Comparison of ENCODE assay signal across 8 cellular contexts in the genomic region with DNA sequence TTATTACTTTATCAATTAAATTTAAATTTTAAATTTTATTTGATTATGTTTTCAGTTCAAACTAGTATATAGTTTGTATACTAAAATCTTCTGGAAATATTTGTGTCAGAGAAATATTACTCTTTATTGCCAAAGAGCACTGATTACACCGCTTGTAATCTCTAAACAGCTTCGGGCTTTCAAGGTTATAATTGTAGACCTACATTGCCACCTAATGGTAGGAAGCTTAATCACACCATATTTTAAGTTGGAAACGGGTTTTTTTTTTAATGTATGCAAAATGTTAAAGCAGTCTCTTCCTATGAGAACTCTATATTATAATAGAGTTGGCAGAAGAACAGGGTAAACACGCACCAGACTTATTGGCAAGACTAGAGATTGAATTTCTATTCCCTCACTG. TPM values are rescaled to one million over a fixed set of nuclear protein-coding genes. Genes with fewer than 3 reads are reported as not detected.
DNase-seq lines count a peak whose midpoint lies in the region; ATAC-seq and TF ChIP-seq lines count a peak whose summit lies in the region.

No MANE protein-coding gene starts in this region.

- no peaks in the 10 kb centered on the region for H3K36me3 ChIP-seq in GM06990 (ENCODE audit: control insufficient read depth, insufficient read depth, low read length)
- H3K36me3 ChIP-seq in neural progenitor cell: no peaks in the 10 kb centered on the region

- H3K27me3 ChIP-seq in GM06990 (replicated peaks; ENCODE audit: control insufficient read depth, insufficient read depth, low read length) (no peaks in the 10 kb centered on the region), neural progenitor cell (no peaks in the 10 kb centered on the region)

- H3K9ac ChIP-seq in neural progenitor cell: no peak overlapping the region

- H3K4me3 ChIP-seq in GM06990 (replicated peaks; ENCODE audit: low read depth, low read length) (no peak overlapping the region), neural progenitor cell (no peak overlapping the region)

- H3K4me3 Mint-ChIP-seq in neural progenitor cell: no peak overlapping the region
- H3K4me3 Mint-ChIP-seq in activated CD4-positive, alpha-beta T cell treated with anti-CD3 and anti-CD28 coated beads, Interleukin-2, amount 10 ng/mL, durations not matched to agents 24 days and 14 days: no peak overlapping the region

- peak; percentile 71 for TF ChIP-seq CTCF in 22Rv1 (IDR thresholded peaks at IDR 0.05)
- peak; percentile 45 for TF ChIP-seq CTCF in GM06990 (IDR thresholded peaks at IDR 0.05; ENCODE audit: insufficient read depth, low read length, poor library complexity, severe bottlenecking)
- peak; percentile 77 for TF ChIP-seq CTCF in neural progenitor cell (IDR thresholded peaks at IDR 0.05)

- no peaks in the 10 kb centered on the region for H3K4me1 Mint-ChIP-seq in neural progenitor cell
- H3K4me1 Mint-ChIP-seq in activated CD4-positive, alpha-beta T cell treated with anti-CD3 and anti-CD28 coated beads, Interleukin-2, amount 10 ng/mL, durations not matched to agents 24 days and 14 days: peaks cover 1% of the 10 kb centered on the region

- H3K27me3 Mint-ChIP-seq in neural progenitor cell (ENCODE audit: insufficient read depth, low read depth): peaks cover 5% of the 10 kb centered on the region
- H3K27me3 Mint-ChIP-seq in activated CD4-positive, alpha-beta T cell treated with anti-CD3 and anti-CD28 coated beads, Interleukin-2, amount 10 ng/mL, durations not matched to agents 24 days and 14 days: peaks cover 16% of the 10 kb centered on the region

- DNase-seq in GM06990 (ENCODE audit: extremely low read depth, insufficient read length) (no peak), RPMI8226 (peak; percentile 31), neural progenitor cell (ENCODE audit: low spot score) (peak; percentile 53)
- no peak for DNase-seq in activated CD4-positive, alpha-beta T cell treated with anti-CD3 and anti-CD28 coated beads, Interleukin-2, amount 10 ng/mL, durations not matched to agents 24 days and 14 days

- H3K9me3 ChIP-seq in neural progenitor cell (ENCODE audit: low read depth): no peaks in the 10 kb centered on the region

- H4K20me1 ChIP-seq in neural progenitor cell (ENCODE audit: low read depth): no peaks in the 10 kb centered on the region

- H3K9me3 Mint-ChIP-seq in neural progenitor cell: no peaks in the 10 kb centered on the region
- no peaks in the 10 kb centered on the region for H3K9me3 Mint-ChIP-seq in activated CD4-positive, alpha-beta T cell treated with anti-CD3 and anti-CD28 coated beads, Interleukin-2, amount 10 ng/mL, durations not matched to agents 24 days and 14 days

- H3K27ac ChIP-seq in 22Rv1: no peak overlapping the region
- H3K27ac ChIP-seq in neural progenitor cell: no peak overlapping the region

- no peaks in the 10 kb centered on the region for H3K36me3 Mint-ChIP-seq in neural progenitor cell
- no peaks in the 10 kb centered on the region for H3K36me3 Mint-ChIP-seq in activated CD4-positive, alpha-beta T cell treated with anti-CD3 and anti-CD28 coated beads, Interleukin-2, amount 10 ng/mL, durations not matched to agents 24 days and 14 days (ENCODE audit: low read depth)

- H3K4me2 ChIP-seq in neural progenitor cell: no peak overlapping the region

- H3K79me2 ChIP-seq in neural progenitor cell (ENCODE audit: low read depth): no peaks in the 10 kb centered on the region

- intact Hi-C loops in activated CD4-positive, alpha-beta T cell treated with anti-CD3 and anti-CD28 coated beads, Interleukin-2, amount 10 ng/mL, durations not matched to agents 24 days and 14 days (cut with micrococcal nuclease): loop anchor here (1.0 to 5.0 kb wide), 4 partner anchors 96 to 1091 kb away; a partner anchor contains a TSS

- no peaks in the 10 kb centered on the region for H3K4me1 ChIP-seq in neural progenitor cell

- peak; percentile 55 for ATAC-seq in HG03175 (IDR thresholded peaks at IDR 0.05; ENCODE audit: unreplicated experiment)
- peak; percentile 36 for ATAC-seq in esophagus mucosa
- ATAC-seq in GM18505 (IDR thresholded peaks at IDR 0.05; ENCODE audit: unreplicated experiment): no peak

- no peaks in the 10 kb centered on the region for H3F3A ChIP-seq in neural progenitor cell (ENCODE audit: low read depth)

- no peak for TF ChIP-seq POLR2A in GM18505 (IDR thresholded peaks at IDR 0.05; ENCODE audit: borderline replicate concordance, extremely low read depth, insufficient read depth, insufficient read length)

- H2AFZ ChIP-seq in neural progenitor cell (replicated peaks): no peak overlapping the region

- H3K27ac Mint-ChIP-seq in neural progenitor cell: no peak overlapping the region
- no peak overlapping the region for H3K27ac Mint-ChIP-seq in activated CD4-positive, alpha-beta T cell treated with anti-CD3 and anti-CD28 coated beads, Interleukin-2, amount 10 ng/mL, durations not matched to agents 24 days and 14 days

RNA-seq across cellular contexts. Expression of a gene that starts 19.4 kb away (rescaled TPM):
- total RNA-seq in esophagus mucosa (9.7 TPM), neural progenitor cell (ENCODE audit: low replicate concordance) (18.1 and 33.2 TPM in 2 replicates)
- total RNA-seq in activated CD4-positive, alpha-beta T cell treated with anti-CD3 and anti-CD28 coated beads, Interleukin-2, amount 10 ng/mL, durations not matched to agents 24 days and 14 days: 11.2 and 15.0 TPM in 2 replicates

Comparison
In these comparisons a context has a peak if more than half of its experiments do, and no peak if none do; other contexts are left out.
1. DNase-seq: peak in RPMI8226 (single experiment) and neural progenitor cell (single experiment); none in GM06990 (single experiment) and activated CD4-positive, alpha-beta T cell treated with anti-CD3 and anti-CD28 coated beads, Interleukin-2, amount 10 ng/mL, durations not matched to agents 24 days and 14 days (single experiment).
2. Peak in every context shown above with its lines, with median percentiles within 50 percentile points of each other: CTCF ChIP-seq.